ENCODE assay signal across 8 cellular contexts in the genomic region with DNA sequence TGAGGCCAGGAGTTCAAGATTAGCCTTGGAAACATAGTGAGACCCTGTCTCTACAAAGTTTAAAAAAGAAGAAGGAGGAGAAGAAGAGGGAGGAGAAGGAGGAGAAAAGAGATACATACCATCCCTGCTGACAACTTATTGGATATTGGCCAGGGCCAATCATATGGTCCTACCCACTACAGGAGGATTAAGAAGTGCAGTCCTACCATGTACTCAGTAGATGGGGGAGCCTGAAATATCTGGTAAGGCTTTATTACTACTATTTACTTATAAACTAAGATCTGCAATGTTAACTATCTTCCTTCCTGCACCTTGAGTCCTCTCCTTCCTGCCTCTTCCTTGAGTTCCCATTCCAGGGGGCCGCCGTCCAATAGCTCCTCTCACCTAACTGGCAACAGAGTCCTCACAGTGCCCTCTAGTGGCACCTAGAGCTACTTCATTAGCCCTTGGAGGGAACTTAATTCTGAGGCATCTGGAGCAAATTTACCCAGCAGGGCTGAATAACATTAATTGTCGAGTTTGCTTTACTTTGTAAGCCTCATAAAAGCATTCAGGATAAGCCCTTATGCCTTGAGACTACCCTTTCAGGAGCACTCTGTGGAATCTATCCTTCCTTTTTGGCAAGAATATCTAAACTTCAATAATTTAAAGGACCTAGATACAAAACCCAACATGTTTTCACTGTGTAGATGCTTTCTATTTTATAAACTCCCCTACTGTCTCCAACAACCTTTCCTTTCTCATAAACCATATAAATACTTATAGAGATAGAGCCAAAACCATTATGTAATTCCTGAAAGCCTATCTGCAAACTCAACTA. TPM values are rescaled to one million over a fixed set of nuclear protein-coding genes. Genes with fewer than 3 reads are reported as not detected.
A peak's percentile ranks its signal among the peaks of the same experiment; 100 is the strongest.
DNase-seq lines count a peak whose midpoint lies in the region; ATAC-seq and TF ChIP-seq lines count a peak whose summit lies in the region.

No MANE protein-coding gene starts in this region.

- H3K36me3 ChIP-seq in HEK293 (ENCODE audit: control insufficient read depth in 2 of 2, insufficient read depth in 1 of 2, low read length in 2 of 2) = no peaks in the 10 kb centered on the region

- no peak overlapping the region for H3K4me3 Mint-ChIP-seq in activated CD4-positive, alpha-beta T cell treated with anti-CD3 and anti-CD28 coated beads, Interleukin-2, amount 10 ng/mL, durations not matched to agents 24 days and 14 days

- POLR2A ChIA-PET in HEK293 (lab: Yijun Ruan, JAX) = interaction anchor here (1.0 to 1.1 kb wide), 3 partner anchors 47 to 252 kb away, joined by 3 to 9 read pairs (median 3); a partner anchor contains a TSS

- CTCF ChIA-PET in HEK293 (lab: Yijun Ruan, JAX) = interaction anchor here (0.5 to 4.8 kb wide), 70 partner anchors 9 to 992 kb away, joined by 3 to 77 read pairs (median 4); a partner anchor contains a TSS

- H3K27ac ChIP-seq in HEK293 (ENCODE audit: extremely low read depth, low read depth, low read length) = no peak overlapping the region

- no peak overlapping the region for H3K27ac Mint-ChIP-seq in activated CD4-positive, alpha-beta T cell treated with anti-CD3 and anti-CD28 coated beads, Interleukin-2, amount 10 ng/mL, durations not matched to agents 24 days and 14 days

- H3K9me3 ChIP-seq in HEK293 (ENCODE audit: control insufficient read depth, insufficient read depth, low read depth, low read length) = no peaks in the 10 kb centered on the region

- peaks cover 6% of the 10 kb centered on the region for H3K9me3 Mint-ChIP-seq in activated CD4-positive, alpha-beta T cell treated with anti-CD3 and anti-CD28 coated beads, Interleukin-2, amount 10 ng/mL, durations not matched to agents 24 days and 14 days

- no peak for ATAC-seq in GM18858 (IDR thresholded peaks at IDR 0.05; ENCODE audit: unreplicated experiment)

- TF ChIP-seq CTCF in HEK293 (tag by site-specific recombination; IDR thresholded peaks at IDR 0.05) = peak; percentile 33; the same call in 1 of the 2 replicates

- no peak overlapping the region for H3K4me3 ChIP-seq in HEK293 (ENCODE audit: low read depth, low read length)

- no peaks in the 10 kb centered on the region for H3K36me3 Mint-ChIP-seq in activated CD4-positive, alpha-beta T cell treated with anti-CD3 and anti-CD28 coated beads, Interleukin-2, amount 10 ng/mL, durations not matched to agents 24 days and 14 days (ENCODE audit: low read depth)

- peaks cover 23% of the 10 kb centered on the region for H3K27me3 Mint-ChIP-seq in activated CD4-positive, alpha-beta T cell treated with anti-CD3 and anti-CD28 coated beads, Interleukin-2, amount 10 ng/mL, durations not matched to agents 24 days and 14 days

- H3K4me1 ChIP-seq in HEK293 (ENCODE audit: control insufficient read depth, insufficient read depth, low read length) = no peaks in the 10 kb centered on the region

- peaks cover 15% of the 10 kb centered on the region for H3K4me1 Mint-ChIP-seq in activated CD4-positive, alpha-beta T cell treated with anti-CD3 and anti-CD28 coated beads, Interleukin-2, amount 10 ng/mL, durations not matched to agents 24 days and 14 days

- intact Hi-C loops in activated CD4-positive, alpha-beta T cell treated with anti-CD3 and anti-CD28 coated beads, Interleukin-2, amount 10 ng/mL, durations not matched to agents 24 days and 14 days (cut with micrococcal nuclease) = loop anchor here (1.0 to 5.0 kb wide), 4 partner anchors 168 to 514 kb away; no protein-coding TSS in a partner anchor

- DNase-seq in DMS 273 (lab: John Stamatoyannopoulos, UW; ENCODE audit: unreplicated experiment) = peak; percentile 92
- peak; percentile 62 for DNase-seq in NCI-H446 treated with DMSO at 0.1 percent for 48 hours (lab: John Stamatoyannopoulos, UW)
- DNase-seq in activated CD4-positive, alpha-beta T cell treated with anti-CD3 and anti-CD28 coated beads, Interleukin-2, amount 10 ng/mL, durations not matched to agents 24 days and 14 days = peak; percentile 87
- DNase-seq in ecto neural progenitor cell (ENCODE audit: low spot score) = peak; percentile 68
- peak; percentile 79 to 84 for DNase-seq in lung microvascular endothelial cell (ENCODE audit: low read depth in 2 of 2)
- peak; percentile 35 for DNase-seq in stimulated activated CD8-positive, alpha-beta memory T cell treated with anti-CD3 and anti-CD28 coated beads, Interleukin-4, amount 100 ng/mL, for 24 hours (ENCODE audit: low read depth)

TF ChIP-seq in HEK293, 187 proteins besides CTCF, POLR2A, EP300 and RAD21:
- TF ChIP-seq ZNF561 (tag by site-specific recombination; IDR thresholded peaks at IDR 0.05; ENCODE audit: borderline replicate concordance) (no peak), IKZF3 (tag by site-specific recombination; IDR thresholded peaks at IDR 0.05) (peak; percentile 54; the same call in 1 of the 2 replicates), ZSCAN30 (tag by site-specific recombination; IDR thresholded peaks at IDR 0.05) (0 out of 2 replicates have a peak, but pooled peaks have one; percentile 31), ZNF654 (tag by site-specific recombination; IDR thresholded peaks at IDR 0.05; ENCODE audit: low read depth) (peak; percentile 76)
- TF ChIP-seq, protein P1, sequence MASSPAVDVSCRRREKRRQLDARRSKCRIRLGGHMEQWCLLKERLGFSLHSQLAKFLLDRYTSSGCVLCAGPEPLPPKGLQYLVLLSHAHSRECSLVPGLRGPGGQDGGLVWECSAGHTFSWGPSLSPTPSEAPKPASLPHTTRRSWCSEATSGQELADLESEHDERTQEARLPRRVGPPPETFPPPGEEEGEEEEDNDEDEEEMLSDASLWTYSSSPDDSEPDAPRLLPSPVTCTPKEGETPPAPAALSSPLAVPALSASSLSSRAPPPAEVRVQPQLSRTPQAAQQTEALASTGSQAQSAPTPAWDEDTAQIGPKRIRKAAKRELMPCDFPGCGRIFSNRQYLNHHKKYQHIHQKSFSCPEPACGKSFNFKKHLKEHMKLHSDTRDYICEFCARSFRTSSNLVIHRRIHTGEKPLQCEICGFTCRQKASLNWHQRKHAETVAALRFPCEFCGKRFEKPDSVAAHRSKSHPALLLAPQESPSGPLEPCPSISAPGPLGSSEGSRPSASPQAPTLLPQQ (tag by site-specific recombination; IDR thresholded peaks at IDR 0.05) = no peak
- TF ChIP-seq, protein P2, sequence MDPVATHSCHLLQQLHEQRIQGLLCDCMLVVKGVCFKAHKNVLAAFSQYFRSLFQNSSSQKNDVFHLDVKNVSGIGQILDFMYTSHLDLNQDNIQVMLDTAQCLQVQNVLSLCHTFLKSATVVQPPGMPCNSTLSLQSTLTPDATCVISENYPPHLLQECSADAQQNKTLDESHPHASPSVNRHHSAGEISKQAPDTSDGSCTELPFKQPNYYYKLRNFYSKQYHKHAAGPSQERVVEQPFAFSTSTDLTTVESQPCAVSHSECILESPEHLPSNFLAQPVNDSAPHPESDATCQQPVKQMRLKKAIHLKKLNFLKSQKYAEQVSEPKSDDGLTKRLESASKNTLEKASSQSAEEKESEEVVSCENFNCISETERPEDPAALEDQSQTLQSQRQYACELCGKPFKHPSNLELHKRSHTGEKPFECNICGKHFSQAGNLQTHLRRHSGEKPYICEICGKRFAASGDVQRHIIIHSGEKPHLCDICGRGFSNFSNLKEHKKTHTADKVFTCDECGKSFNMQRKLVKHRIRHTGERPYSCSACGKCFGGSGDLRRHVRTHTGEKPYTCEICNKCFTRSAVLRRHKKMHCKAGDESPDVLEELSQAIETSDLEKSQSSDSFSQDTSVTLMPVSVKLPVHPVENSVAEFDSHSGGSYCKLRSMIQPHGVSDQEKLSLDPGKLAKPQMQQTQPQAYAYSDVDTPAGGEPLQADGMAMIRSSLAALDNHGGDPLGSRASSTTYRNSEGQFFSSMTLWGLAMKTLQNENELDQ (tag by site-specific recombination; IDR thresholded peaks at IDR 0.05; ENCODE audit: low read depth) = no peak

RNA-seq across cellular contexts. Expression of a gene that starts 39.1 kb away (rescaled TPM):
- total RNA-seq in activated CD4-positive, alpha-beta T cell treated with anti-CD3 and anti-CD28 coated beads, Interleukin-2, amount 10 ng/mL, durations not matched to agents 24 days and 14 days = 20.5 and 21.3 TPM in 2 replicates
- total RNA-seq in lung microvascular endothelial cell = 22.9 and 31.5 TPM in 2 replicates

Comparison
In these comparisons a context has a peak if more than half of its experiments do, and no peak if none do; other contexts are left out.
1. DNase-seq: peak in every context shown above with its lines; median percentile 92 in DMS 273; 87 in activated CD4-positive, alpha-beta T cell treated with anti-CD3 and anti-CD28 coated beads, Interleukin-2, amount 10 ng/mL, durations not matched to agents 24 days and 14 days; 82 in lung microvascular endothelial cell; 68 in ecto neural progenitor cell; 62 in NCI-H446 treated with DMSO at 0.1 percent for 48 hours; 35 in stimulated activated CD8-positive, alpha-beta memory T cell treated with anti-CD3 and anti-CD28 coated beads, Interleukin-4, amount 100 ng/mL, for 24 hours.